In the genomic region with DNA sequence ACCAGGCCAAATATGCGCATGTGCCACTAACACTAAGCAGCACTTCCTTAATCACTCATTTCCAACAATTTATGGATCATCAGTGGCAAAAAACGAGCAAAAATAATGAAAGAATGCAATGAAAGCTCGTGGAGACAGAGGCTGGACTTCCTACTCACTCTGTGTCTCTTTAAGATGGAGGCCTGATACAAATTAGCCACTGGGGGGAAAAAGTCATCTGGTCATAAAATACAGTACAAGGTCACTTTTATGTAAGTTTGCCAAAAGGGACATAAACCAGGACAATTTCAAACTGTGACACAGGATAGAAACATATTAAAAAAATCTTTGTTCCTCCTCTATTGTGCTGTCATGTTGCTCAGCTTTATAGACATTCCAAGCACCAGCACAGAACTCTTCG, we compare ENCODE assay signal across 22 cellular contexts.
DNase-seq lines count a peak whose midpoint lies in the region; ATAC-seq and TF ChIP-seq lines count a peak whose summit lies in the region.
"Had no signal": no experiment of that assay in that cellular context is flagged by ENCODE, and none has a peak within 500 bp of the region (broad histone marks: within the 10 kb centered on the region; RNA-seq: fewer than 3 reads in every experiment).

No MANE protein-coding gene starts in this region.

- H3K27me3 ChIP-seq in A673 (replicated peaks; ENCODE audit: insufficient read depth, low read depth, low read length, poor library complexity) (no peaks in the 10 kb centered on the region), HUES6 (ENCODE audit: control insufficient read depth, insufficient read depth, low read length) (no peaks in the 10 kb centered on the region), iPS-18a (ENCODE audit: control insufficient read depth, insufficient read depth, low read length) (no peaks in the 10 kb centered on the region), stomach (no peaks in the 10 kb centered on the region)

- no peak for ATAC-seq in GM21526 (IDR thresholded peaks at IDR 0.05; ENCODE audit: low FRiP score, unreplicated experiment)
- no peak for ATAC-seq in GM21381 (IDR thresholded peaks at IDR 0.05; ENCODE audit: unreplicated experiment)
- ATAC-seq: Panc1 had no signal

- TF ChIP-seq CTCF in A673 (conservative IDR thresholded peaks at IDR 0.05; ENCODE audit: low read depth, low read length) (no peak), stomach (IDR thresholded peaks at IDR 0.05) (no peak)

- H3K27ac ChIP-seq in A673 (ENCODE audit: low read depth, low read length, poor library complexity, severe bottlenecking) (no peak overlapping the region), HUES6 (ENCODE audit: low read depth, low read length) (peak overlapping the region; percentile 18; the same call in 1 of the 2 replicates), iPS-18a (ENCODE audit: low read length) (peak overlapping the region; percentile 2), stomach (no peak overlapping the region)
- H3K27ac ChIP-seq: C4-2B had no signal

- TF ChIP-seq EP300 in stomach (IDR thresholded peaks at IDR 0.05): no peak

- TF ChIP-seq POLR2A in stomach (IDR thresholded peaks at IDR 0.05): no peak

- H3K4me1 ChIP-seq in A673 (ENCODE audit: insufficient read depth, low read length, poor library complexity, severe bottlenecking) (peaks cover 13% of the 10 kb centered on the region), HUES6 (ENCODE audit: control insufficient read depth, insufficient read depth, low read length) (peaks cover 19% of the 10 kb centered on the region), iPS-18a (ENCODE audit: control insufficient read depth, low read depth, low read length) (peaks cover 24% of the 10 kb centered on the region), stomach (no peaks in the 10 kb centered on the region)

- 70 to 82% (median 78%) methylated on average over 4 of the region's 4 CpGs for WGBS in stomach, 5 donors

- no peak overlapping the region for H3K4me3 ChIP-seq in A673 (ENCODE audit: low read depth, low read length, poor library complexity, severe bottlenecking)
- H3K4me3 ChIP-seq in HUES6 (ENCODE audit: low read depth, low read length): no peak overlapping the region
- H3K4me3 ChIP-seq in iPS-18a (ENCODE audit: low read length): peak overlapping the region; percentile 1
- no peak overlapping the region for H3K4me3 ChIP-seq in stomach

- H3K9me3 ChIP-seq in A673 (ENCODE audit: low read depth, low read length, poor library complexity, severe bottlenecking): no peaks in the 10 kb centered on the region
- H3K9me3 ChIP-seq in HUES6 (ENCODE audit: control insufficient read depth, insufficient read depth, low read depth, low read length): no peaks in the 10 kb centered on the region
- no peaks in the 10 kb centered on the region for H3K9me3 ChIP-seq in iPS-18a (ENCODE audit: control insufficient read depth, low read depth, low read length)
- no peaks in the 10 kb centered on the region for H3K9me3 ChIP-seq in stomach

- intact Hi-C loops in A673 (cut with micrococcal nuclease; ENCODE audit: unreplicated experiment): no loop called here
- intact Hi-C loops in stomach (cut with DNase I; ENCODE audit: low total_unique reads): no loop called here

- DNase-seq in A673 (ENCODE audit: low spot score) (peak; percentile 41), dermis blood vessel endothelial cell (peak; percentile 34), stomach (no peak)
- DNase-seq in effector CD4-positive, alpha-beta T cell: no peak
- DNase-seq: 8988T; AML-193; Calu3; CD8-positive, alpha-beta memory T cell; DMS153; IMR-90; NCI-H1105 treated with DMSO at 0.1 percent for 48 hours; NCI-H2029 treated with DMSO at 0.1 percent for 48 hours; NCI-H345; NCI-H524; NCI-H82; SIG-M5 had no signal

- H3K36me3 ChIP-seq in A673 (ENCODE audit: insufficient read depth, low read length, poor library complexity, severe bottlenecking) (no peaks in the 10 kb centered on the region), HUES6 (ENCODE audit: control insufficient read depth, insufficient read depth, low read length) (peaks cover 19% of the 10 kb centered on the region; the same call in 1 of the 2 replicates), iPS-18a (ENCODE audit: control insufficient read depth, low read depth, low read length) (no peaks in the 10 kb centered on the region), stomach (peaks cover 0 to 24% (median 17%) of the 10 kb centered on the region in 4 donors)

- POLR2A ChIA-PET in A673 (lab: Charles Lee; ENCODE audit: low non-redundant PET): interaction anchor here (0.5 kb wide), 1 partner anchor 63 kb away, joined by 5 read pairs; no protein-coding TSS in a partner anchor

- H3K9ac ChIP-seq in HUES6 (ENCODE audit: low read length): no peak overlapping the region
- H3K9ac ChIP-seq in iPS-18a (ENCODE audit: low read length): peak overlapping the region; percentile 8

- no TSS peak for BruUV-seq in A673 (replicated peaks; lab: Mats Ljungman, UMichigan)

- CTCF ChIA-PET in A673 (lab: Charles Lee): no interaction called here

Comparison
In these comparisons a context has a peak if more than half of its experiments do, and no peak if none do; other contexts are left out.
1. DNase-seq: peak in A673 (single experiment) and dermis blood vessel endothelial cell (single experiment); none in effector CD4-positive, alpha-beta T cell (single experiment) and stomach (single experiment).
2. H3K27ac ChIP-seq: peak in HUES6 (single experiment) and iPS-18a (single experiment); none in A673 (single experiment) and stomach (0 of 5).